ENCODE assay signal across 15 cellular contexts in genomic region chr1:203508463-203508862, GRCh38. TPM values are rescaled to one million over a fixed set of nuclear protein-coding genes. Genes with fewer than 3 reads are reported as not detected.
DNase-seq lines count a peak whose midpoint lies in the region; ATAC-seq and TF ChIP-seq lines count a peak whose summit lies in the region.
"Had no signal": no experiment of that assay in that cellular context is flagged by ENCODE, and none has a peak within 500 bp of the region (broad histone marks: within the 10 kb centered on the region; RNA-seq: fewer than 3 reads in every experiment).

No MANE protein-coding gene starts in this region.

- H2BK15ac ChIP-seq in H9 (ENCODE audit: low read depth, low read length), result no peak overlapping the region

- intact Hi-C loops in left ventricle myocardium superior (cut with micrococcal nuclease), result loop anchor here (5.0 kb wide), 1 partner anchor 49 kb away; no protein-coding TSS in a partner anchor

- H3K56ac ChIP-seq in H9 (ENCODE audit: insufficient read length, low read depth, low read length), result no peak overlapping the region

- H3K79me1 ChIP-seq in H9 (ENCODE audit: insufficient read depth, low read depth, low read length, poor library complexity, severe bottlenecking) (no peaks in the 10 kb centered on the region), trophoblast cell (ENCODE audit: low read length) (peaks cover 58% of the 10 kb centered on the region)

- H3K4me3 ChIP-seq in astrocyte of the cerebellum (ENCODE audit: low read depth, low read length) (no peak overlapping the region), trophoblast cell (ENCODE audit: low read depth, low read length) (no peak overlapping the region)

- peak overlapping the region; percentile 19 for H4K12ac ChIP-seq in trophoblast cell (ENCODE audit: low read depth, low read length)

- H3K4me2 ChIP-seq in H9 (ENCODE audit: insufficient read depth, insufficient read length, low read length), result no peak overlapping the region
- H3K4me2 ChIP-seq in trophoblast cell (ENCODE audit: low read length), result no peak overlapping the region

- H2BK12ac ChIP-seq in H9 (ENCODE audit: insufficient read length, low read depth, low read length), result no peak overlapping the region
- H2BK12ac ChIP-seq in trophoblast cell (ENCODE audit: low read length), result peak overlapping the region; percentile 22

- no peak overlapping the region for H2AK5ac ChIP-seq in H9 (ENCODE audit: insufficient read length, low read length)
- peak overlapping the region; percentile 65 for H2AK5ac ChIP-seq in trophoblast cell (ENCODE audit: low read length)

- H4K20me1 ChIP-seq in H9 (ENCODE audit: control insufficient read depth, insufficient read depth, insufficient read length), result no peaks in the 10 kb centered on the region

- H2BK20ac ChIP-seq in H9 (ENCODE audit: low read depth, low read length, poor library complexity, severe bottlenecking), result no peak overlapping the region

- TF ChIP-seq CTCF in H9 (conservative IDR thresholded peaks at IDR 0.05) (peak; percentile 42; the same call in 2 of the 3 replicates), astrocyte of the cerebellum (IDR thresholded peaks at IDR 0.05; ENCODE audit: low read depth, low read length, missing control alignments) (peak; percentile 17)

- H3K23ac ChIP-seq in H9 (ENCODE audit: insufficient read length, low read depth, low read length), result no peak overlapping the region
- H3K23ac ChIP-seq in trophoblast cell (ENCODE audit: low read length), result no peak overlapping the region

- no CpG with 5 or more reads among the region's 9 CpGs for WGBS in H9 (ENCODE audit: extremely low coverage, insufficient read length, low lambda C conversion rate)
- no CpG with 5 or more reads among the region's 9 CpGs for WGBS in trophoblast cell (ENCODE audit: extremely low coverage, insufficient coverage, insufficient read length)

- no peak overlapping the region for H3T11ph ChIP-seq in H9 (ENCODE audit: low read length)

- peak; percentile 54 for DNase-seq in H9
- no peak for DNase-seq in astrocyte of the cerebellum (ENCODE audit: low read depth)
- DNase-seq in left ventricle myocardium superior, result peak; percentile 66
- peak; percentile 29 to 41 for DNase-seq in trophoblast cell
- DNase-seq in hippocampal formation (lab: John Stamatoyannopoulos, UW), result no peak
- DNase-seq in stimulated activated CD4-positive, alpha-beta T cell treated with anti-CD3 and anti-CD28 coated beads, Interleukin-4, amount 100 ng/mL, for 1 hour, result no peak
- DNase-seq: activated naive CD8-positive, alpha-beta T cell treated with anti-CD3 and anti-CD28 coated beads for 36 hours; NCI-H1105; NCI-H524 treated with DMSO at 0.1 percent for 48 hours; stimulated activated CD8-positive, alpha-beta memory T cell treated with anti-CD3 and anti-CD28 coated beads, Interleukin-4, amount 100 ng/mL, for 48 hours had no signal

- H4K8ac ChIP-seq in H9 (replicated peaks; ENCODE audit: insufficient read length, low read depth, low read length), result no peak overlapping the region
- H4K8ac ChIP-seq in trophoblast cell (ENCODE audit: low read depth, low read length), result peak overlapping the region; percentile 43

- H3K36me3 Mint-ChIP-seq in H9 (ENCODE audit: insufficient read depth in 1 of 3, low read depth in 3 of 3), result no peaks in the 10 kb centered on the region
- H3K36me3 Mint-ChIP-seq: activated naive CD8-positive, alpha-beta T cell treated with anti-CD3 and anti-CD28 coated beads for 36 hours had no signal

- H3K14ac ChIP-seq in H9 (ENCODE audit: insufficient read depth, low read length), result no peak overlapping the region
- peak overlapping the region; percentile 69 for H3K14ac ChIP-seq in trophoblast cell (ENCODE audit: low read length)

- H4K5ac ChIP-seq in H9 (ENCODE audit: insufficient read length, low read depth, low read length), result no peak overlapping the region

- in situ Hi-C loops in astrocyte of the cerebellum (cut with HindIII; ENCODE audit: low sequenced_read_pairs), result loop anchor here (25.0 kb wide), 1 partner anchor 204 kb away; no protein-coding TSS in a partner anchor

- H3K27ac Mint-ChIP-seq in H9, result peak overlapping the region in 1 of 3 experiments; percentile 57; a peak in 1 of 7 replicates
- H3K27ac Mint-ChIP-seq: activated naive CD8-positive, alpha-beta T cell treated with anti-CD3 and anti-CD28 coated beads for 36 hours had no signal

- H3K4me3 Mint-ChIP-seq in H9, result peak overlapping the region in 1 of 2 experiments; percentile 18; a peak in 1 of 5 replicates
- H3K4me3 Mint-ChIP-seq: activated naive CD8-positive, alpha-beta T cell treated with anti-CD3 and anti-CD28 coated beads for 36 hours had no signal

- H3K9me3 Mint-ChIP-seq in H9, result no peaks in the 10 kb centered on the region
- H3K9me3 Mint-ChIP-seq: activated naive CD8-positive, alpha-beta T cell treated with anti-CD3 and anti-CD28 coated beads for 36 hours had no signal

- H3K36me3 ChIP-seq in trophoblast cell (ENCODE audit: control insufficient read depth in 1 of 2, insufficient read depth in 2 of 2, low read length in 2 of 2), result no peaks in the 10 kb centered on the region

- H2BK5ac ChIP-seq in H9 (ENCODE audit: insufficient read length, low read length), result no peak overlapping the region
- H2BK5ac ChIP-seq in trophoblast cell (ENCODE audit: low read depth, low read length, poor library complexity), result peak overlapping the region; percentile 53

- ATAC-seq in left ventricle myocardium superior (peak; percentile 79), GM18867 (IDR thresholded peaks at IDR 0.05; ENCODE audit: unreplicated experiment) (no peak), GM19452 (IDR thresholded peaks at IDR 0.05; ENCODE audit: unreplicated experiment) (no peak)

- H3K18ac ChIP-seq in H9 (ENCODE audit: insufficient read length, low read depth, low read length), result no peak overlapping the region
- H3K18ac ChIP-seq in trophoblast cell (ENCODE audit: low read length), result peak overlapping the region; percentile 82

- H3K9me3 ChIP-seq in H9 (ENCODE audit: control insufficient read depth, low read depth, low read length), result no peaks in the 10 kb centered on the region
- no peaks in the 10 kb centered on the region for H3K9me3 ChIP-seq in trophoblast cell (ENCODE audit: insufficient read depth, low read depth, low read length)

- no peaks in the 10 kb centered on the region for H3K79me2 ChIP-seq in H9 (ENCODE audit: insufficient read depth, low read length)
- peaks cover 8% of the 10 kb centered on the region for H3K79me2 ChIP-seq in trophoblast cell (ENCODE audit: control insufficient read depth, insufficient read depth, low read length, poor library complexity)

- H3K27ac ChIP-seq in H9 (ENCODE audit: insufficient read length, low read depth, low read length) (no peak overlapping the region), trophoblast cell (ENCODE audit: low read depth, low read length) (peak overlapping the region; percentile 81)

- peaks cover 58 to 61% of the 10 kb centered on the region in 2 experiments for H3K4me1 Mint-ChIP-seq in H9

- H3K4me1 ChIP-seq in H9 (ENCODE audit: insufficient read depth, low read length), result peaks cover 9% of the 10 kb centered on the region
- H3K4me1 ChIP-seq in trophoblast cell (ENCODE audit: control insufficient read depth in 1 of 2, insufficient read depth in 2 of 2, low read length in 2 of 2), result peaks cover 48 to 61% of the 10 kb centered on the region in 2 experiments

- H3K9ac ChIP-seq in H9 (ENCODE audit: extremely low read depth, insufficient read length, low read length) (no peak overlapping the region), trophoblast cell (ENCODE audit: low read length) (no peak overlapping the region)

- H3K4ac ChIP-seq in H9 (ENCODE audit: low read depth, low read length) (no peak overlapping the region), trophoblast cell (ENCODE audit: low read depth, low read length) (peak overlapping the region; percentile 16)

- H3K23me2 ChIP-seq in H9 (ENCODE audit: insufficient read length, low read depth, low read length, poor library complexity, severe bottlenecking), result no peaks in the 10 kb centered on the region

- H2BK120ac ChIP-seq in H9 (ENCODE audit: low read depth, low read length, poor library complexity, severe bottlenecking) (no peak overlapping the region), trophoblast cell (ENCODE audit: insufficient read depth, low read length, poor library complexity) (peak overlapping the region; percentile 89)

- H2AFZ ChIP-seq in H9 (ENCODE audit: low read length), result no peak overlapping the region
- peak overlapping the region; percentile 46 for H2AFZ ChIP-seq in trophoblast cell (ENCODE audit: insufficient read depth, low read length, poor library complexity)

- H3K27me3 ChIP-seq in H9 (ENCODE audit: insufficient read depth, low read length), result peaks cover 5% of the 10 kb centered on the region; the same call in 1 of the 2 replicates
- H3K27me3 ChIP-seq in trophoblast cell (ENCODE audit: insufficient read depth, low read length), result no peaks in the 10 kb centered on the region

- no peak overlapping the region for H4K91ac ChIP-seq in H9 (ENCODE audit: insufficient read length, low read depth, low read length)
- peak overlapping the region; percentile 95 for H4K91ac ChIP-seq in trophoblast cell (ENCODE audit: low read depth, low read length)

- H3K27me3 Mint-ChIP-seq in H9 (ENCODE audit: low read depth), result peaks cover 19% of the 10 kb centered on the region
- H3K27me3 Mint-ChIP-seq: activated naive CD8-positive, alpha-beta T cell treated with anti-CD3 and anti-CD28 coated beads for 36 hours had no signal

RNA-seq across cellular contexts. Expression of gene OPTC, which starts 14.5 kb away (rescaled TPM):
- 0.68 and 1.1 TPM in 2 replicates for total RNA-seq in H9 (2021)
- total RNA-seq in left ventricle myocardium superior, result not detected
- 0.47 TPM in 2 replicates for polyA plus RNA-seq in trophoblast cell (2013)
- total RNA-seq: activated naive CD8-positive, alpha-beta T cell treated with anti-CD3 and anti-CD28 coated beads for 36 hours; dermis microvascular lymphatic vessel endothelial cell; H4 had no signal
- polyA plus RNA-seq: keratinocyte had no signal

RNA-seq across cellular contexts. Expression of gene PRELP, which starts 32.9 kb away (rescaled TPM):
- total RNA-seq in H9 (2021) (0.07 and 0.09 TPM in 2 replicates), left ventricle myocardium superior (22.5 TPM)
- polyA plus RNA-seq in trophoblast cell (2013), result 2.3 and 2.4 TPM in 2 replicates
- total RNA-seq: activated naive CD8-positive, alpha-beta T cell treated with anti-CD3 and anti-CD28 coated beads for 36 hours; dermis microvascular lymphatic vessel endothelial cell; H4 had no signal

Comparison
In these comparisons a context has a peak if more than half of its experiments do, and no peak if none do; other contexts are left out.
1. DNase-seq: peak in H9 (single experiment), left ventricle myocardium superior (single experiment) and trophoblast cell (2 of 2); none in astrocyte of the cerebellum (single experiment), hippocampal formation (0 of 2) and stimulated activated CD4-positive, alpha-beta T cell treated with anti-CD3 and anti-CD28 coated beads, Interleukin-4, amount 100 ng/mL, for 1 hour (single experiment).
2. RNA of gene PRELP, which starts 32.9 kb away (total RNA-seq): 22.5 TPM in left ventricle myocardium superior (single experiment); 0.07 to 0.09 TPM in H9; every median in the first group is over 10 times any median in the second.